In the genomic region with DNA sequence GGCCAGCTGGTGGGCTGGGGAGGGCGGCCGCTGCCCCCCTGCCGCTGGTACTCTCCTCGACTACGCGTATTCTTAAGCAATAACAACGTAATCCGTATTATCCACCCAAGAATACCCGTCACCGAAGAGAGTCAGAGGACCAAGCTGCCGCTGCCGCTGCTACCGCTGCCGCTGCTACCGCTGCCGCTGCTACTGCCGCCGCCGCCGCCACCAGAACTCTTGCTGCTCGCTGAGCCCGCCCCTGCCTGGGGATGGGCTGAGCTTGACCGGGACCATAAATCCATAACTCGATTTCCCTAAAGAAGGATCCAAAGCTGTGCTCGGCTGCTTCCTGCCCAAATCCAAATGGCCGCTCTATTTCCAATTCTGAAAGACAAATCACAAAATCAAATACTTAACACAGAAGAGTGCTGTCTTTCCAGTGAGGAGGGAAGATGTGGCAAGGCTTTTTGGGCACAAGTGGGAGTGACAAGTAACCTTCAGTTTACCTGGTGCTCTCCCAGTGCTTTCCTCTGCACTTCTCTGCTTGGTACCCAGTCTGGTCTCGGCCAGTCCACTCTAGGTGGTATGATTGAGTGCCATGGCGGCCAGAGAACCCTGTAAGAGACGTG, we compare ENCODE assay signal across 8 cellular contexts.
DNase-seq lines count a peak whose midpoint lies in the region; ATAC-seq and TF ChIP-seq lines count a peak whose summit lies in the region.

No MANE protein-coding gene starts in this region.

- H4K20me1 ChIP-seq in neural progenitor cell (ENCODE audit: low read depth), result peaks cover 28% of the 10 kb centered on the region

- ATAC-seq in GM21515 (IDR thresholded peaks at IDR 0.05; ENCODE audit: unreplicated experiment), result no peak

- no peaks in the 10 kb centered on the region for H3K9me3 Mint-ChIP-seq in T-helper 2 cell treated with Interferon-gamma antibody and Interleukin-4, amounts not matched to agents 5 μg/mL and 100 μg/mL, for 36 hours
- H3K9me3 Mint-ChIP-seq in neural progenitor cell, result peaks cover 3% of the 10 kb centered on the region

- peaks cover 25% of the 10 kb centered on the region for H3K4me1 Mint-ChIP-seq in T-helper 2 cell treated with Interferon-gamma antibody and Interleukin-4, amounts not matched to agents 5 μg/mL and 100 μg/mL, for 36 hours (ENCODE audit: low read depth)
- H3K4me1 Mint-ChIP-seq in neural progenitor cell, result peaks cover 32% of the 10 kb centered on the region

- H3K36me3 Mint-ChIP-seq in T-helper 2 cell treated with Interferon-gamma antibody and Interleukin-4, amounts not matched to agents 5 μg/mL and 100 μg/mL, for 36 hours (ENCODE audit: low read depth), result no peaks in the 10 kb centered on the region
- H3K36me3 Mint-ChIP-seq in neural progenitor cell, result no peaks in the 10 kb centered on the region

- H3K4me1 ChIP-seq in neural progenitor cell, result peaks cover 20% of the 10 kb centered on the region

- no peak overlapping the region for H3K27ac ChIP-seq in neural progenitor cell

- TF ChIP-seq CTCF in epithelial cell of proximal tubule (conservative IDR thresholded peaks at IDR 0.05; ENCODE audit: low read depth, low read length), result no peak
- no peak for TF ChIP-seq CTCF in neural progenitor cell (IDR thresholded peaks at IDR 0.05)

- peak; percentile 25 for DNase-seq in NCI-H345 (lab: John Stamatoyannopoulos, UW)
- DNase-seq in NCI-H345 treated with DMSO at 0.1 percent for 48 hours (lab: John Stamatoyannopoulos, UW; ENCODE audit: unreplicated experiment), result no peak
- peak; percentile 13 for DNase-seq in T-helper 2 cell treated with Interferon-gamma antibody and Interleukin-4, amounts not matched to agents 5 μg/mL and 100 μg/mL, for 36 hours (ENCODE audit: low spot score)
- DNase-seq in epithelial cell of proximal tubule (ENCODE audit: low read depth), result no peak
- peak; percentile 71 for DNase-seq in neural progenitor cell (ENCODE audit: low spot score)
- DNase-seq in NCI-H2171 (lab: John Stamatoyannopoulos, UW), result no peak
- no peak for DNase-seq in midbrain (lab: John Stamatoyannopoulos, UW)

- H3K4me3 Mint-ChIP-seq in T-helper 2 cell treated with Interferon-gamma antibody and Interleukin-4, amounts not matched to agents 5 μg/mL and 100 μg/mL, for 36 hours, result peak overlapping the region; percentile 76
- peak overlapping the region; percentile 88 for H3K4me3 Mint-ChIP-seq in neural progenitor cell

- H3K79me2 ChIP-seq in neural progenitor cell (ENCODE audit: low read depth), result no peaks in the 10 kb centered on the region

- no peaks in the 10 kb centered on the region for H3K9me3 ChIP-seq in neural progenitor cell (ENCODE audit: low read depth)

- peaks cover 9% of the 10 kb centered on the region for H3F3A ChIP-seq in neural progenitor cell (ENCODE audit: low read depth)

- H2AFZ ChIP-seq in neural progenitor cell (replicated peaks), result peak overlapping the region; percentile 78

- H3K27me3 ChIP-seq in neural progenitor cell, result peaks cover 91% of the 10 kb centered on the region

- no peaks in the 10 kb centered on the region for H3K36me3 ChIP-seq in neural progenitor cell

- H3K4me3 ChIP-seq in epithelial cell of proximal tubule (ENCODE audit: low read depth, low read length) (peak overlapping the region; percentile 61), neural progenitor cell (peak overlapping the region; percentile 60)

- peak overlapping the region; percentile 90 for H3K4me2 ChIP-seq in neural progenitor cell

- H3K27ac Mint-ChIP-seq in T-helper 2 cell treated with Interferon-gamma antibody and Interleukin-4, amounts not matched to agents 5 μg/mL and 100 μg/mL, for 36 hours, result no peak overlapping the region
- no peak overlapping the region for H3K27ac Mint-ChIP-seq in neural progenitor cell

- peaks cover 77% of the 10 kb centered on the region for H3K27me3 Mint-ChIP-seq in T-helper 2 cell treated with Interferon-gamma antibody and Interleukin-4, amounts not matched to agents 5 μg/mL and 100 μg/mL, for 36 hours (ENCODE audit: low read depth)
- H3K27me3 Mint-ChIP-seq in neural progenitor cell (ENCODE audit: insufficient read depth, low read depth), result peaks cover 37% of the 10 kb centered on the region

- no peak overlapping the region for H3K9ac ChIP-seq in neural progenitor cell

Comparison
In these comparisons a context has a peak if more than half of its experiments do, and no peak if none do; other contexts are left out.
1. DNase-seq: peak in NCI-H345 (single experiment), T-helper 2 cell treated with Interferon-gamma antibody and Interleukin-4, amounts not matched to agents 5 μg/mL and 100 μg/mL, for 36 hours (single experiment) and neural progenitor cell (single experiment); none in NCI-H345 treated with DMSO at 0.1 percent for 48 hours (single experiment), epithelial cell of proximal tubule (single experiment), NCI-H2171 (single experiment) and midbrain (single experiment).